In the genomic region with DNA sequence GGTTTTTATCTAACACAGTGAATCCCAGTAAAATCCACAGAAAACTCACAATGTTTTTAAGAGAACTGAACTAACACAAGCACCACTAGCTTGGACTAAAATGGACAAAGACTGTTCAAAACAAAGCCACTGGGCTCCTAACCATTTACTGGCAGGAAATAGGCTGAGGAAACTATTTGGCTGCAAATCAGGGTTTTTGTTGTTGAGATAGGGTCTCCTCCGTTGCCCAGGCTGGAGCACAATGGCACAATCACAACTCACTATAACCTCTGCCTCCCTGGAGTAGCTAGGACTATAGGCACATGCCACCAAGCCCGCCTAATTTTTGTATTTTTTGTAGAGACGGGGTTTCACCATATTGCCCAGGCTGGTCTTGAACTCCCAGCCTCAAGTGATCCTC, we compare ENCODE assay signal across 15 cellular contexts.
DNase-seq lines count a peak whose midpoint lies in the region; ATAC-seq and TF ChIP-seq lines count a peak whose summit lies in the region.
"Had no signal": no experiment of that assay in that cellular context is flagged by ENCODE, and none has a peak within 500 bp of the region (broad histone marks: within the 10 kb centered on the region; RNA-seq: fewer than 3 reads in every experiment).

No MANE protein-coding gene starts in this region.

- H3K9me3 Mint-ChIP-seq in T-helper 1 cell treated with Interleukin-12 subunit alpha and Interleukin-12 subunit beta and Interleukin-4 antibody, amounts not matched to agents 30 μg/mL and 1 μg/mL, for 36 hours = peaks cover 18% of the 10 kb centered on the region
- peaks cover 0 to 5% (median 3%) of the 10 kb centered on the region in 3 donors for H3K9me3 Mint-ChIP-seq in IgD-negative memory B cell
- H3K9me3 Mint-ChIP-seq in nephron progenitor cell = peaks cover 27% of the 10 kb centered on the region

- peak overlapping the region; percentile 91 for H3K27ac Mint-ChIP-seq in T-helper 1 cell treated with Interleukin-12 subunit alpha and Interleukin-12 subunit beta and Interleukin-4 antibody, amounts not matched to agents 30 μg/mL and 1 μg/mL, for 36 hours
- H3K27ac Mint-ChIP-seq in IgD-negative memory B cell = peak overlapping the region in 2 of 3 donors; percentile 9 to 25
- peak overlapping the region; percentile 6 for H3K27ac Mint-ChIP-seq in nephron progenitor cell
- H3K27ac Mint-ChIP-seq: stimulated activated naive B cell treated with anti-CD40 and anti-IgM and Interleukin-4, amounts not matched to agents 10 μg/mL and 1 μg/mL and 100 μg/mL, for 72 hours had no signal

- peaks cover 47% of the 10 kb centered on the region for H3K4me1 Mint-ChIP-seq in T-helper 1 cell treated with Interleukin-12 subunit alpha and Interleukin-12 subunit beta and Interleukin-4 antibody, amounts not matched to agents 30 μg/mL and 1 μg/mL, for 36 hours (ENCODE audit: low read depth)
- H3K4me1 Mint-ChIP-seq in IgD-negative memory B cell (peaks cover 16 to 27% (median 20%) of the 10 kb centered on the region in 3 donors), nephron progenitor cell (peaks cover 12% of the 10 kb centered on the region)

- no peaks in the 10 kb centered on the region for H3K27me3 Mint-ChIP-seq in T-helper 1 cell treated with Interleukin-12 subunit alpha and Interleukin-12 subunit beta and Interleukin-4 antibody, amounts not matched to agents 30 μg/mL and 1 μg/mL, for 36 hours (ENCODE audit: low read depth)
- H3K27me3 Mint-ChIP-seq in IgD-negative memory B cell = no peaks in the 10 kb centered on the region
- peaks cover 3% of the 10 kb centered on the region for H3K27me3 Mint-ChIP-seq in nephron progenitor cell (ENCODE audit: low read depth, poor library complexity)
- H3K27me3 Mint-ChIP-seq: stimulated activated naive B cell treated with anti-CD40 and anti-IgM and Interleukin-4, amounts not matched to agents 10 μg/mL and 1 μg/mL and 100 μg/mL, for 72 hours had no signal

- DNase-seq in T-helper 1 cell (no peak), dermis microvascular lymphatic vessel endothelial cell (ENCODE audit: low read depth in 2 of 2) (peak; percentile 40 to 50), nephron progenitor cell (no peak)
- DNase-seq: NCI-H1092; NCI-H2171 treated with DMSO at 0.1 percent for 48 hours; NK-92 treated with Interleukin-12 subunit alpha and Interleukin-12 subunit beta, amount 100 ng/mL, for 24 hours; right cardiac atrium; Right ventricle myocardium superior; stimulated activated CD4-positive, alpha-beta T cell treated with anti-CD3 and anti-CD28 coated beads, Interleukin-4, amount 100 ng/mL, for 4 hours; stimulated activated naive B cell treated with anti-CD40 and anti-IgM and Interleukin-4, amounts not matched to agents 10 μg/mL and 1 μg/mL and 100 μg/mL, for 72 hours had no signal

- no peak for TF ChIP-seq CTCF in nephron progenitor cell (IDR thresholded peaks at IDR 0.05)

- peaks cover 52% of the 10 kb centered on the region for H3K36me3 Mint-ChIP-seq in T-helper 1 cell treated with Interleukin-12 subunit alpha and Interleukin-12 subunit beta and Interleukin-4 antibody, amounts not matched to agents 30 μg/mL and 1 μg/mL, for 36 hours (ENCODE audit: low read depth)
- H3K36me3 Mint-ChIP-seq in IgD-negative memory B cell = peaks cover 10% of the 10 kb centered on the region
- peaks cover 59% of the 10 kb centered on the region for H3K36me3 Mint-ChIP-seq in nephron progenitor cell (ENCODE audit: low read depth)

- ATAC-seq in GM18520 (IDR thresholded peaks at IDR 0.05; ENCODE audit: unreplicated experiment) (no peak), HG03342 (IDR thresholded peaks at IDR 0.05; ENCODE audit: unreplicated experiment) (no peak), GM19467 (IDR thresholded peaks at IDR 0.05; ENCODE audit: unreplicated experiment) (no peak)
- ATAC-seq: stimulated activated naive B cell treated with anti-CD40 and anti-IgM and Interleukin-4, amounts not matched to agents 10 μg/mL and 1 μg/mL and 100 μg/mL, for 72 hours had no signal

- H3K4me3 Mint-ChIP-seq in T-helper 1 cell treated with Interleukin-12 subunit alpha and Interleukin-12 subunit beta and Interleukin-4 antibody, amounts not matched to agents 30 μg/mL and 1 μg/mL, for 36 hours = no peak overlapping the region
- H3K4me3 Mint-ChIP-seq in IgD-negative memory B cell = no peak overlapping the region
- no peak overlapping the region for H3K4me3 Mint-ChIP-seq in nephron progenitor cell
- H3K4me3 Mint-ChIP-seq: stimulated activated naive B cell treated with anti-CD40 and anti-IgM and Interleukin-4, amounts not matched to agents 10 μg/mL and 1 μg/mL and 100 μg/mL, for 72 hours had no signal

Comparison
In these comparisons a context has a peak if more than half of its experiments do, and no peak if none do; other contexts are left out.
1. H3K27ac Mint-ChIP-seq: peak in every context shown above with its lines; median percentile 91 in T-helper 1 cell treated with Interleukin-12 subunit alpha and Interleukin-12 subunit beta and Interleukin-4 antibody, amounts not matched to agents 30 μg/mL and 1 μg/mL, for 36 hours; 17 in IgD-negative memory B cell; 6 in nephron progenitor cell.
2. DNase-seq: peak in dermis microvascular lymphatic vessel endothelial cell (2 of 2); none in T-helper 1 cell (0 of 5) and nephron progenitor cell (single experiment).